In genomic region chr5:132778129-132778528, GRCh38 we compare ENCODE assay signal across 9 cellular contexts. TPM values are rescaled to one million over a fixed set of nuclear protein-coding genes. Genes with fewer than 3 reads are reported as not detected.
DNase-seq lines count a peak whose midpoint lies in the region; ATAC-seq and TF ChIP-seq lines count a peak whose summit lies in the region.
"Had no signal": no experiment of that assay in that cellular context is flagged by ENCODE, and none has a peak within 500 bp of the region (broad histone marks: within the 10 kb centered on the region; RNA-seq: fewer than 3 reads in every experiment).

No MANE protein-coding gene starts in this region.

- peaks cover 41% of the 10 kb centered on the region for H3K4me1 Mint-ChIP-seq in central memory CD8-positive, alpha-beta T cell

- TF ChIP-seq CTCF in right atrium auricular region (IDR thresholded peaks at IDR 0.05) (no peak), upper lobe of right lung (IDR thresholded peaks at IDR 0.05) (no peak)

- H3K4me1 ChIP-seq in right atrium auricular region (peaks cover 0 to 40% of the 10 kb centered on the region in 2 donors), muscle layer of duodenum (ENCODE audit: control insufficient read depth in 1 of 2, insufficient read depth in 2 of 2, low read length in 2 of 2) (peaks cover 15 to 22% of the 10 kb centered on the region in 2 donors), upper lobe of right lung (peaks cover 26% of the 10 kb centered on the region)

- no peaks in the 10 kb centered on the region for H3K27me3 Mint-ChIP-seq in central memory CD8-positive, alpha-beta T cell

- DNase-seq in right atrium auricular region (ENCODE audit: low spot score) (no peak), left cardiac atrium (no peak), upper lobe of right lung (no peak), NOMO-1 treated with DMSO at 0.1 percent for 48 hours (lab: John Stamatoyannopoulos, UW; ENCODE audit: unreplicated experiment) (no peak)
- no peak for DNase-seq in central memory CD8-positive, alpha-beta T cell (ENCODE audit: low spot score in 2 of 2)

- peaks cover 2% of the 10 kb centered on the region for H3K36me3 Mint-ChIP-seq in central memory CD8-positive, alpha-beta T cell (ENCODE audit: insufficient read depth)

- H3K4me3 ChIP-seq in right atrium auricular region (peak overlapping the region in 1 of 2 donors; percentile 83), muscle layer of duodenum (ENCODE audit: low read depth in 1 of 2, low read length in 2 of 2) (peak overlapping the region; percentile 76 to 88), upper lobe of right lung (peak overlapping the region; percentile 73)

- ATAC-seq in left cardiac atrium: no peak
- no peak for ATAC-seq in central memory CD8-positive, alpha-beta T cell (replicated peaks; ENCODE audit: extremely low read depth, poor library complexity, severe bottlenecking)
- ATAC-seq in upper lobe of right lung: no peak
- no peak for ATAC-seq in GM19328 (IDR thresholded peaks at IDR 0.05; ENCODE audit: unreplicated experiment)
- no peak for ATAC-seq in HG03108 (IDR thresholded peaks at IDR 0.05; ENCODE audit: unreplicated experiment)

- H3K27ac Mint-ChIP-seq in central memory CD8-positive, alpha-beta T cell (ENCODE audit: low read depth): peak overlapping the region; percentile 85

- H3K9me3 Mint-ChIP-seq in central memory CD8-positive, alpha-beta T cell: no peaks in the 10 kb centered on the region

- H3K9me3 ChIP-seq in right atrium auricular region (no peaks in the 10 kb centered on the region), muscle layer of duodenum (ENCODE audit: control insufficient read depth in 1 of 2, low read length in 2 of 2) (no peaks in the 10 kb centered on the region), upper lobe of right lung (no peaks in the 10 kb centered on the region)

- intact Hi-C loops in left cardiac atrium (cut with DNase I): no loop called here
- intact Hi-C loops in upper lobe of right lung (cut with DNase I): no loop called here

- H3K4me3 Mint-ChIP-seq in central memory CD8-positive, alpha-beta T cell: peak overlapping the region; percentile 79

- H3K27me3 ChIP-seq in right atrium auricular region: no peaks in the 10 kb centered on the region
- no peaks in the 10 kb centered on the region for H3K27me3 ChIP-seq in muscle layer of duodenum (ENCODE audit: low read depth, low read length)
- H3K27me3 ChIP-seq in upper lobe of right lung: peaks cover 3% of the 10 kb centered on the region

- H3K36me3 ChIP-seq in right atrium auricular region (no peaks in the 10 kb centered on the region), muscle layer of duodenum (ENCODE audit: control insufficient read depth in 1 of 2, insufficient read depth in 2 of 2, low read length in 2 of 2) (no peaks in the 10 kb centered on the region), upper lobe of right lung (no peaks in the 10 kb centered on the region)

- H3K27ac ChIP-seq in right atrium auricular region (peak overlapping the region; percentile 66 to 77), muscle layer of duodenum (ENCODE audit: low read length) (no peak overlapping the region), upper lobe of right lung (peak overlapping the region; percentile 78)

RNA-seq across cellular contexts. Expression of gene SEPTIN8, which starts 1.1 kb away (rescaled TPM):
- total RNA-seq in right atrium auricular region (10 to 100 TPM; 21.1 to 24.8 TPM), left cardiac atrium (10 to 100 TPM; 29.4 to 31.3 TPM), upper lobe of right lung (42.6 TPM)

RNA-seq across cellular contexts. Expression of gene CCNI2, which starts 30.9 kb away (rescaled TPM):
- total RNA-seq in right atrium auricular region (not detected), left cardiac atrium (not detected), upper lobe of right lung (0.55 TPM)

RNA-seq across cellular contexts. Expression of gene SOWAHA, which starts 35.0 kb away (rescaled TPM):
- total RNA-seq in right atrium auricular region (not detected), left cardiac atrium (under 1 TPM in 1 of 2 donors, not detected in 1; 0.06 TPM), upper lobe of right lung (not detected)
- total RNA-seq: dermis microvascular lymphatic vessel endothelial cell had no signal

RNA-seq across cellular contexts. Expression of gene KIF3A, which starts 40.8 kb away (rescaled TPM):
- total RNA-seq in right atrium auricular region (1 to 10 TPM; 5.6 to 7.2 TPM), left cardiac atrium (1 to 10 TPM; 6.4 to 8.0 TPM), upper lobe of right lung (10.5 TPM)

RNA-seq across cellular contexts. Expression of gene SHROOM1, which starts 52.3 kb away (rescaled TPM):
- total RNA-seq in right atrium auricular region (1 to 10 TPM; 3.2 to 4.2 TPM), left cardiac atrium (1 to 10 TPM; 6.1 to 7.2 TPM), upper lobe of right lung (24.2 TPM)
